In genomic region chr6:52552278-52552643, GRCh38 we compare ENCODE assay signal across 8 cellular contexts. TPM values are rescaled to one million over a fixed set of nuclear protein-coding genes. Genes with fewer than 3 reads are reported as not detected.
DNase-seq lines count a peak whose midpoint lies in the region; ATAC-seq and TF ChIP-seq lines count a peak whose summit lies in the region.

No MANE protein-coding gene starts in this region.

- CTCF ChIA-PET in Calu3 (lab: Charles Lee) = no interaction called here

- no peak overlapping the region for H3K27ac Mint-ChIP-seq in Calu3 (ENCODE audit: unreplicated experiment)
- H3K27ac Mint-ChIP-seq in endodermal cell = peak overlapping the region; percentile 27
- H3K27ac Mint-ChIP-seq in activated naive CD8-positive, alpha-beta T cell treated with anti-CD3 and anti-CD28 coated beads for 36 hours = no peak overlapping the region

- peak; percentile 91 for ATAC-seq in GM21390 (IDR thresholded peaks at IDR 0.05; ENCODE audit: unreplicated experiment)
- peak; percentile 86 for ATAC-seq in HG03575 (IDR thresholded peaks at IDR 0.05; ENCODE audit: extremely low read depth, insufficient number of reproducible peaks, low FRiP score, unreplicated experiment)
- ATAC-seq in gastrocnemius medialis = peak in 1 of 2 donors; percentile 17

- H3K27me3 Mint-ChIP-seq in Calu3 (ENCODE audit: unreplicated experiment) (no peaks in the 10 kb centered on the region), endodermal cell (ENCODE audit: insufficient read depth) (no peaks in the 10 kb centered on the region)
- H3K27me3 Mint-ChIP-seq in activated naive CD8-positive, alpha-beta T cell treated with anti-CD3 and anti-CD28 coated beads for 36 hours = no peaks in the 10 kb centered on the region

- intact Hi-C loops in Calu3 (cut with micrococcal nuclease; ENCODE audit: unreplicated experiment) (no loop called here), gastrocnemius medialis (cut with DNase I; ENCODE audit: low total_unique reads) (no loop called here)

- no peaks in the 10 kb centered on the region for H3K9me3 ChIP-seq in endodermal cell (ENCODE audit: control insufficient read depth, low read length)
- H3K9me3 ChIP-seq in gastrocnemius medialis = no peaks in the 10 kb centered on the region

- DNase-seq in Calu3 (no peak), endodermal cell (no peak), gastrocnemius medialis (no peak), NCI-H1092 (lab: John Stamatoyannopoulos, UW) (no peak), activated T-cell treated with anti-CD3 and anti-CD28 coated beads for 4 hours (no peak)
- DNase-seq in activated naive CD8-positive, alpha-beta T cell treated with anti-CD3 and anti-CD28 coated beads for 36 hours = no peak

- H3K4me3 Mint-ChIP-seq in Calu3 (ENCODE audit: low read depth, unreplicated experiment) (peak overlapping the region; percentile 23), endodermal cell (peak overlapping the region; percentile 20)
- no peak overlapping the region for H3K4me3 Mint-ChIP-seq in activated naive CD8-positive, alpha-beta T cell treated with anti-CD3 and anti-CD28 coated beads for 36 hours

- no peak overlapping the region for H3K9ac ChIP-seq in endodermal cell (ENCODE audit: extremely low read depth, low read length, poor library complexity, severe bottlenecking)

- BruUV-seq in Calu3 (replicated peaks; lab: Mats Ljungman, UMichigan) = no TSS peak

- H3K36me3 ChIP-seq in endodermal cell (ENCODE audit: control insufficient read depth, insufficient read depth, low read length) (no peaks in the 10 kb centered on the region), gastrocnemius medialis (no peaks in the 10 kb centered on the region)

- H3K9me3 Mint-ChIP-seq in Calu3 (ENCODE audit: low read depth, unreplicated experiment) = no peaks in the 10 kb centered on the region
- no peaks in the 10 kb centered on the region for H3K9me3 Mint-ChIP-seq in endodermal cell
- no peaks in the 10 kb centered on the region for H3K9me3 Mint-ChIP-seq in activated naive CD8-positive, alpha-beta T cell treated with anti-CD3 and anti-CD28 coated beads for 36 hours

- no peak for TF ChIP-seq CTCF in Calu3 (IDR thresholded peaks at IDR 0.05; ENCODE audit: unreplicated experiment)
- no peak for TF ChIP-seq CTCF in endodermal cell (conservative IDR thresholded peaks at IDR 0.05)
- TF ChIP-seq CTCF in gastrocnemius medialis (IDR thresholded peaks at IDR 0.05 in 4 of 5, conservative IDR thresholded peaks at IDR 0.05 in 1 of 5) = no peak

- H3K4me1 Mint-ChIP-seq in Calu3 (ENCODE audit: low read depth, unreplicated experiment) = peaks cover 59% of the 10 kb centered on the region
- H3K4me1 Mint-ChIP-seq in endodermal cell = peaks cover 45% of the 10 kb centered on the region
- H3K4me1 Mint-ChIP-seq in activated naive CD8-positive, alpha-beta T cell treated with anti-CD3 and anti-CD28 coated beads for 36 hours = peaks cover 6% of the 10 kb centered on the region

- peaks cover 17% of the 10 kb centered on the region for H3K4me1 ChIP-seq in endodermal cell (ENCODE audit: control insufficient read depth, insufficient read depth, low read length)
- peaks cover 15 to 40% of the 10 kb centered on the region in 2 donors for H3K4me1 ChIP-seq in gastrocnemius medialis

- in situ Hi-C loops in gastrocnemius medialis (cut with MboI; ENCODE audit: low sequenced_read_pairs in 4 of 4) = no loop called here

- no peaks in the 10 kb centered on the region for H3K27me3 ChIP-seq in endodermal cell (ENCODE audit: control insufficient read depth, insufficient read depth, low read length, poor library complexity, severe bottlenecking)
- H3K27me3 ChIP-seq in gastrocnemius medialis = no peaks in the 10 kb centered on the region

- WGBS in endodermal cell (ENCODE audit: insufficient coverage in 1 of 2, insufficient read length in 1 of 2), 2 experiments = 60 to 61% methylated on average over 4 to 6 of the region's 6 CpGs

- no peak overlapping the region for H3K4me3 ChIP-seq in endodermal cell (ENCODE audit: low read length)
- peak overlapping the region in 1 of 4 donors; percentile 0 for H3K4me3 ChIP-seq in gastrocnemius medialis

- TF ChIP-seq POLR2A in gastrocnemius medialis (IDR thresholded peaks at IDR 0.05) = no peak

- H3K36me3 Mint-ChIP-seq in Calu3 (ENCODE audit: insufficient read depth, unreplicated experiment) = no peaks in the 10 kb centered on the region
- peaks cover 2% of the 10 kb centered on the region for H3K36me3 Mint-ChIP-seq in endodermal cell (ENCODE audit: low read depth)
- no peaks in the 10 kb centered on the region for H3K36me3 Mint-ChIP-seq in activated naive CD8-positive, alpha-beta T cell treated with anti-CD3 and anti-CD28 coated beads for 36 hours

- H3K27ac ChIP-seq in endodermal cell (ENCODE audit: low read depth, low read length) (peak overlapping the region; percentile 59), gastrocnemius medialis (peak overlapping the region; percentile 36 to 76 (median 44))

RNA-seq across cellular contexts. Expression of gene TRAM2, which starts 24.6 kb away (rescaled TPM):
- total RNA-seq in Calu3 (2022) = 10.7 and 12.8 TPM in 2 replicates
- total RNA-seq in endodermal cell = 10 to 100 TPM; 16.9 to 20.5 TPM
- 13.4 TPM for polyA plus RNA-seq in endodermal cell (2013, experiment 1 of 2)
- 13.2 TPM for polyA plus RNA-seq in endodermal cell (2013, experiment 2 of 2)
- total RNA-seq in gastrocnemius medialis = 1 to 10 TPM; 2.4 to 4.5 (median 3.6) TPM
- 1 to 10 TPM; 1.6 to 2.0 TPM for total RNA-seq in activated naive CD8-positive, alpha-beta T cell treated with anti-CD3 and anti-CD28 coated beads for 36 hours
